In genomic region chr9:20300430-20301115, GRCh38 we compare ENCODE assay signal across 17 cellular contexts.
A peak's percentile ranks its signal among the peaks of the same experiment; 100 is the strongest.
DNase-seq lines count a peak whose midpoint lies in the region; ATAC-seq and TF ChIP-seq lines count a peak whose summit lies in the region.
"Had no signal": no experiment of that assay in that cellular context is flagged by ENCODE, and none has a peak within 500 bp of the region (broad histone marks: within the 10 kb centered on the region; RNA-seq: fewer than 3 reads in every experiment).

No MANE protein-coding gene starts in this region.

- H3K27ac ChIP-seq in H9 (ENCODE audit: insufficient read length, low read depth, low read length): no peak overlapping the region
- peak overlapping the region in 3 of 4 donors; percentile 44 to 61 (median 55) for H3K27ac ChIP-seq in sigmoid colon
- H3K27ac ChIP-seq: SJCRH30 had no signal

- H3K9ac ChIP-seq in H9 (ENCODE audit: extremely low read depth, insufficient read length, low read length): no peak overlapping the region

- H3K4me1 Mint-ChIP-seq in activated naive CD4-positive, alpha-beta T cell treated with anti-CD3 and anti-CD28 coated beads, Interleukin-2, amount 50 U/mL, for 24 hours: peaks cover 53% of the 10 kb centered on the region
- H3K4me1 Mint-ChIP-seq in activated naive CD4-positive, alpha-beta T cell treated with anti-CD3 and anti-CD28 coated beads for 36 hours (ENCODE audit: low read depth): peaks cover 30% of the 10 kb centered on the region
- H3K4me1 Mint-ChIP-seq in H9: peaks cover 49 to 51% of the 10 kb centered on the region in 2 experiments
- H3K4me1 Mint-ChIP-seq: CD14-positive monocyte, IgD-negative memory B cell had no signal

- H3K4me3 ChIP-seq in fibroblast of mammary gland (ENCODE audit: control insufficient read depth, low read depth, low read length): no peak overlapping the region
- H3K4me3 ChIP-seq in sigmoid colon: no peak overlapping the region
- H3K4me3 ChIP-seq: SJCRH30 had no signal

- no peak overlapping the region for H4K91ac ChIP-seq in H9 (ENCODE audit: insufficient read length, low read depth, low read length)

- TF ChIP-seq POLR2A in sigmoid colon (IDR thresholded peaks at IDR 0.05): no peak

- no peaks in the 10 kb centered on the region for H3K9me3 Mint-ChIP-seq in activated naive CD4-positive, alpha-beta T cell treated with anti-CD3 and anti-CD28 coated beads, Interleukin-2, amount 50 U/mL, for 24 hours
- H3K9me3 Mint-ChIP-seq in activated naive CD4-positive, alpha-beta T cell treated with anti-CD3 and anti-CD28 coated beads for 36 hours: no peaks in the 10 kb centered on the region
- H3K9me3 Mint-ChIP-seq in H9: peaks cover 8 to 15% of the 10 kb centered on the region in 2 experiments; a peak in 4 of 5 replicates
- H3K9me3 Mint-ChIP-seq: IgD-negative memory B cell had no signal

- no peaks in the 10 kb centered on the region for H3K79me2 ChIP-seq in H9 (ENCODE audit: insufficient read depth, low read length)

- no peak for TF ChIP-seq EP300 in sigmoid colon (IDR thresholded peaks at IDR 0.05)

- intact Hi-C loops in activated naive CD4-positive, alpha-beta T cell treated with anti-CD3 and anti-CD28 coated beads for 36 hours (cut with micrococcal nuclease): no loop called here
- intact Hi-C loops in sigmoid colon (cut with DNase I): no loop called here

- peak overlapping the region; percentile 34 for H3K4me3 Mint-ChIP-seq in activated naive CD4-positive, alpha-beta T cell treated with anti-CD3 and anti-CD28 coated beads, Interleukin-2, amount 50 U/mL, for 24 hours
- H3K4me3 Mint-ChIP-seq in activated naive CD4-positive, alpha-beta T cell treated with anti-CD3 and anti-CD28 coated beads for 36 hours: no peak overlapping the region
- H3K4me3 Mint-ChIP-seq in H9: no peak overlapping the region
- H3K4me3 Mint-ChIP-seq: CD14-positive monocyte, IgD-negative memory B cell had no signal

- H3K27me3 ChIP-seq in H9 (ENCODE audit: insufficient read depth, low read length) (no peaks in the 10 kb centered on the region), sigmoid colon (no peaks in the 10 kb centered on the region)
- H3K27me3 ChIP-seq: SJCRH30 had no signal

- no peak overlapping the region for H4K8ac ChIP-seq in H9 (replicated peaks; ENCODE audit: insufficient read length, low read depth, low read length)

- no peak for ATAC-seq in GM18867 (IDR thresholded peaks at IDR 0.05; ENCODE audit: unreplicated experiment)

- H3K36me3 ChIP-seq in sigmoid colon: no peaks in the 10 kb centered on the region
- H3K36me3 ChIP-seq: SJCRH30 had no signal

- WGBS in H9 (ENCODE audit: extremely low coverage, insufficient read length, low lambda C conversion rate): no CpG with 5 or more reads among the region's 2 CpGs
- WGBS in sigmoid colon, 2 donors: 57 to 71% methylated on average over 2 of the region's 2 CpGs

- no peak for TF ChIP-seq CTCF in H9 (conservative IDR thresholded peaks at IDR 0.05)
- no peak for TF ChIP-seq CTCF in fibroblast of mammary gland (conservative IDR thresholded peaks at IDR 0.05; ENCODE audit: control insufficient read depth, insufficient read depth, low read depth, low read length)
- TF ChIP-seq CTCF in sigmoid colon (IDR thresholded peaks at IDR 0.05): no peak

- CTCF ChIA-PET in activated naive CD4-positive, alpha-beta T cell treated with anti-CD3 and anti-CD28 coated beads for 36 hours (lab: Charles Lee): interaction anchor here (0.5 to 0.7 kb wide), 5 partner anchors 10 to 839 kb away, joined by 3 to 8 read pairs (median 3); no protein-coding TSS in a partner anchor

- H2BK120ac ChIP-seq in H9 (ENCODE audit: low read depth, low read length, poor library complexity, severe bottlenecking): no peak overlapping the region

- DNase-seq in activated naive CD4-positive, alpha-beta T cell treated with anti-CD3 and anti-CD28 coated beads for 36 hours: no peak
- DNase-seq in H9: no peak
- peak; percentile 27 for DNase-seq in fibroblast of mammary gland (ENCODE audit: low read depth)
- no peak for DNase-seq in sigmoid colon
- no peak for DNase-seq in SKM-1 (lab: John Stamatoyannopoulos, UW; ENCODE audit: unreplicated experiment)
- DNase-seq in HuH-7 (ENCODE audit: low spot score): no peak
- DNase-seq: DMS79 treated with DMSO at 0.1 percent for 48 hours, GF-D8, H7, NCI-H1417 treated with DMSO at 0.1 percent for 48 hours, NCI-H2081, NCI-H524, SJCRH30 had no signal

- no peak overlapping the region for H2BK12ac ChIP-seq in H9 (ENCODE audit: insufficient read length, low read depth, low read length)

- H4K5ac ChIP-seq in H9 (ENCODE audit: insufficient read length, low read depth, low read length): no peak overlapping the region

- no peaks in the 10 kb centered on the region for H4K20me1 ChIP-seq in H9 (ENCODE audit: control insufficient read depth, insufficient read depth, insufficient read length)

- H3K9me3 ChIP-seq in H9 (ENCODE audit: control insufficient read depth, low read depth, low read length): no peaks in the 10 kb centered on the region
- no peaks in the 10 kb centered on the region for H3K9me3 ChIP-seq in sigmoid colon
- H3K9me3 ChIP-seq: SJCRH30 had no signal

- H2AK5ac ChIP-seq in H9 (ENCODE audit: insufficient read length, low read length): no peak overlapping the region

- H2BK20ac ChIP-seq in H9 (ENCODE audit: low read depth, low read length, poor library complexity, severe bottlenecking): no peak overlapping the region

- H3K79me1 ChIP-seq in H9 (ENCODE audit: insufficient read depth, low read depth, low read length, poor library complexity, severe bottlenecking): no peaks in the 10 kb centered on the region

- H3K27me3 Mint-ChIP-seq in activated naive CD4-positive, alpha-beta T cell treated with anti-CD3 and anti-CD28 coated beads, Interleukin-2, amount 50 U/mL, for 24 hours: no peaks in the 10 kb centered on the region
- no peaks in the 10 kb centered on the region for H3K27me3 Mint-ChIP-seq in activated naive CD4-positive, alpha-beta T cell treated with anti-CD3 and anti-CD28 coated beads for 36 hours (ENCODE audit: low read depth)
- H3K27me3 Mint-ChIP-seq in H9 (ENCODE audit: low read depth): no peaks in the 10 kb centered on the region
- H3K27me3 Mint-ChIP-seq: IgD-negative memory B cell had no signal

- H2BK5ac ChIP-seq in H9 (ENCODE audit: insufficient read length, low read length): no peak overlapping the region

- no peak overlapping the region for H3K18ac ChIP-seq in H9 (ENCODE audit: insufficient read length, low read depth, low read length)

- H3K27ac Mint-ChIP-seq in activated naive CD4-positive, alpha-beta T cell treated with anti-CD3 and anti-CD28 coated beads, Interleukin-2, amount 50 U/mL, for 24 hours: peak overlapping the region; percentile 67
- H3K27ac Mint-ChIP-seq in activated naive CD4-positive, alpha-beta T cell treated with anti-CD3 and anti-CD28 coated beads for 36 hours: no peak overlapping the region
- H3K27ac Mint-ChIP-seq in H9: peak overlapping the region; percentile 19 to 72 (median 55); a peak in 2 of 7 replicates
- H3K27ac Mint-ChIP-seq: CD14-positive monocyte, IgD-negative memory B cell had no signal

- no peak overlapping the region for H2AFZ ChIP-seq in H9 (ENCODE audit: low read length)

- H3K36me3 Mint-ChIP-seq in activated naive CD4-positive, alpha-beta T cell treated with anti-CD3 and anti-CD28 coated beads, Interleukin-2, amount 50 U/mL, for 24 hours: no peaks in the 10 kb centered on the region
- H3K36me3 Mint-ChIP-seq in activated naive CD4-positive, alpha-beta T cell treated with anti-CD3 and anti-CD28 coated beads for 36 hours (ENCODE audit: low read depth): no peaks in the 10 kb centered on the region
- H3K36me3 Mint-ChIP-seq in H9 (ENCODE audit: insufficient read depth in 1 of 3, low read depth in 3 of 3): peaks cover 0 to 22% (median 13%) of the 10 kb centered on the region in 3 experiments; a peak in 6 of 7 replicates
- H3K36me3 Mint-ChIP-seq: CD14-positive monocyte, IgD-negative memory B cell had no signal

- no peak overlapping the region for H3K23ac ChIP-seq in H9 (ENCODE audit: insufficient read length, low read depth, low read length)

- no peak overlapping the region for H3K56ac ChIP-seq in H9 (ENCODE audit: insufficient read length, low read depth, low read length)

- no peaks in the 10 kb centered on the region for H3K23me2 ChIP-seq in H9 (ENCODE audit: insufficient read length, low read depth, low read length, poor library complexity, severe bottlenecking)

- H3K14ac ChIP-seq in H9 (ENCODE audit: insufficient read depth, low read length): no peak overlapping the region

- peaks cover 14% of the 10 kb centered on the region for H3K4me1 ChIP-seq in H9 (ENCODE audit: insufficient read depth, low read length)
- H3K4me1 ChIP-seq in sigmoid colon: peaks cover 0 to 52% (median 39%) of the 10 kb centered on the region in 4 donors
- H3K4me1 ChIP-seq: SJCRH30 had no signal

- H3K4ac ChIP-seq in H9 (ENCODE audit: low read depth, low read length): no peak overlapping the region

- H3T11ph ChIP-seq in H9 (ENCODE audit: low read length): no peak overlapping the region

- no peak overlapping the region for H2BK15ac ChIP-seq in H9 (ENCODE audit: low read depth, low read length)

- H3K4me2 ChIP-seq in H9 (ENCODE audit: insufficient read depth, insufficient read length, low read length): no peak overlapping the region
